In the genomic region with DNA sequence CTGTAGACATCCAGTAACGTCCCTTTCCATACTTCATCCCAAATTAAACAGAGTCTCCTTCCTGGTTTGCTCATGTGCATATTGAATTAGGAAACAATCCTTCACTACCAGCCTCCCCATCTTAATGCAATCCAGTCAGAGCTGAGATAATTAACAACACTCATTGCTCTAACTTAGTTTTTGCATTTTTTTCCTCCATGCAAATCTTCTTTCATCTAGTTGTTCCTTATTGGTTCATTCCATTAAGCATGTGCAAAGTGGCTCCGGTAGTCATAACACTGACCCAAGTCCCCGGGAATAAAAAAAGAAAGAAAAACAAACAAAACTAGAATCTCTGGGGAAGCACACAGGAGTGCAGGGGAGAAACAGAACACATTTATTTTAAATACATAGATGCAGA, we compare ENCODE assay signal across 31 cellular contexts.
"Had no signal": no experiment of that assay in that cellular context is flagged by ENCODE, and none has a peak within 500 bp of the region (broad histone marks: within the 10 kb centered on the region; RNA-seq: fewer than 3 reads in every experiment).

No MANE protein-coding gene starts in this region.

- H3K27me3 ChIP-seq: Peyer's patch, SJSA1 had no signal

- DNase-seq: activated CD4-positive, alpha-beta T cell treated with anti-CD3 and anti-CD28 coated beads, Interleukin-2, amount 10 ng/mL, durations not matched to agents 24 days and 14 days; activated CD4-positive, alpha-beta T cell treated with anti-CD3 and anti-CD28 coated beads, Interleukin-2, amount 50 U/mL, for 4 hours; activated CD8-positive, alpha-beta T cell treated with anti-CD3 and anti-CD28 coated beads for 36 hours; activated effector memory CD4-positive, alpha-beta T cell treated with Interleukin-2 at 50 U/mL for 16 hours; activated naive CD4-positive, alpha-beta T cell; activated naive CD4-positive, alpha-beta T cell treated with anti-CD3 and anti-CD28 coated beads, Interleukin-2, amount 50 U/mL, for 16 hours; activated T-cell treated with anti-CD3 and anti-CD28 coated beads for 4 hours; activated T-cell treated with anti-CD3 and anti-CD28 coated beads, Interleukin-2, amount 50 U/mL, for 4 hours; anterior cingulate cortex; caudate nucleus; cerebellar nuclear complex; Kasumi-1; KG1; MM.1S; MV-4-11; NCI-H1092 treated with DMSO at 0.1 percent for 48 hours; NCI-H1417; NCI-H146; NCI-H187; NCI-H2081; NCI-H226; NCI-H446 treated with DMSO at 0.1 percent for 48 hours; NCI-H524; NCI-H748 treated with DMSO at 0.1 percent for 48 hours; NK-92 treated with Interleukin-12 subunit alpha and Interleukin-12 subunit beta, amount 100 ng/mL, for 24 hours; PC-3; Peyer's patch; RPMI8226; SHP77 treated with DMSO at 0.1 percent for 48 hours; T1000 had no signal

- H3K4me3 ChIP-seq: Peyer's patch, SJSA1 had no signal

- H3K9me3 ChIP-seq: Peyer's patch, SJSA1 had no signal

- H3K4me1 ChIP-seq: Peyer's patch, SJSA1 had no signal

- ATAC-seq: PC-3 had no signal

- H3K36me3 ChIP-seq: Peyer's patch, SJSA1 had no signal

- H3K27ac ChIP-seq: Peyer's patch, SJSA1 had no signal
